ENCODE assay signal across 12 cellular contexts in genomic region chr1:151510020-151510405, GRCh38. TPM values are rescaled to one million over a fixed set of nuclear protein-coding genes. Genes with fewer than 3 reads are reported as not detected.
A peak's percentile ranks its signal among the peaks of the same experiment; 100 is the strongest.
DNase-seq lines count a peak whose midpoint lies in the region; FAIRE-seq and TF ChIP-seq lines count a peak whose summit lies in the region.
"Had no signal": no experiment of that assay in that cellular context is flagged by ENCODE, and none has a peak within 500 bp of the region (broad histone marks: within the 10 kb centered on the region; RNA-seq: fewer than 3 reads in every experiment).

No MANE protein-coding gene starts in this region.

- H2AFZ ChIP-seq in SU-DHL-6 (ENCODE audit: low read depth, low read length, severe bottlenecking), result no peak overlapping the region

- no peaks in the 10 kb centered on the region for H3K36me3 Mint-ChIP-seq in activated CD4-positive, alpha-beta T cell treated with anti-CD3 and anti-CD28 coated beads, Interleukin-2, amount 10 ng/mL, durations not matched to agents 7 days and 5 days (ENCODE audit: low read depth)

- no peak overlapping the region for H3K4me3 ChIP-seq in SU-DHL-6 (ENCODE audit: insufficient read depth, low read length, poor library complexity, severe bottlenecking)
- H3K4me3 ChIP-seq in small intestine (ENCODE audit: low read depth in 1 of 2, low read length in 2 of 2), result no peak overlapping the region
- no peak overlapping the region for H3K4me3 ChIP-seq in A673 (ENCODE audit: low read depth, low read length, poor library complexity, severe bottlenecking)

- H3K36me3 ChIP-seq in SU-DHL-6 (ENCODE audit: low read length), result no peaks in the 10 kb centered on the region
- no peaks in the 10 kb centered on the region for H3K36me3 ChIP-seq in small intestine (ENCODE audit: control insufficient read depth in 2 of 2, insufficient read depth in 2 of 2, low read length in 2 of 2)
- H3K36me3 ChIP-seq in A673 (ENCODE audit: insufficient read depth, low read length, poor library complexity, severe bottlenecking), result no peaks in the 10 kb centered on the region

- BruUV-seq in A673 (replicated peaks; lab: Mats Ljungman, UMichigan), result no TSS peak

- H3K4me1 ChIP-seq in small intestine (ENCODE audit: control insufficient read depth in 2 of 2, insufficient read depth in 1 of 2, low read depth in 1 of 2, low read length in 1 of 2) (no peaks in the 10 kb centered on the region), A673 (ENCODE audit: insufficient read depth, low read length, poor library complexity, severe bottlenecking) (peaks cover 14% of the 10 kb centered on the region)

- H3K27me3 ChIP-seq in SU-DHL-6 (ENCODE audit: low read length), result no peaks in the 10 kb centered on the region
- no peaks in the 10 kb centered on the region for H3K27me3 ChIP-seq in small intestine (ENCODE audit: control insufficient read depth in 2 of 2, insufficient read depth in 2 of 2, low read length in 2 of 2)
- no peaks in the 10 kb centered on the region for H3K27me3 ChIP-seq in A673 (replicated peaks; ENCODE audit: insufficient read depth, low read depth, low read length, poor library complexity)

- no peaks in the 10 kb centered on the region for H4K20me1 ChIP-seq in SU-DHL-6 (ENCODE audit: low read depth, low read length)

- H3K4me3 Mint-ChIP-seq in activated CD4-positive, alpha-beta T cell treated with anti-CD3 and anti-CD28 coated beads, Interleukin-2, amount 10 ng/mL, durations not matched to agents 7 days and 5 days, result peak overlapping the region; percentile 74

- no peaks in the 10 kb centered on the region for H3K9me2 ChIP-seq in SU-DHL-6 (replicated peaks; ENCODE audit: insufficient read depth, low read length)

- no peak for TF ChIP-seq CTCF in SU-DHL-6 (IDR thresholded peaks at IDR 0.05; ENCODE audit: insufficient read depth, low read length, poor library complexity, severe bottlenecking)
- no peak for TF ChIP-seq CTCF in A673 (conservative IDR thresholded peaks at IDR 0.05; ENCODE audit: low read depth, low read length)

- peaks cover 5% of the 10 kb centered on the region for H3K27me3 Mint-ChIP-seq in activated CD4-positive, alpha-beta T cell treated with anti-CD3 and anti-CD28 coated beads, Interleukin-2, amount 10 ng/mL, durations not matched to agents 7 days and 5 days

- H3K79me2 ChIP-seq in SU-DHL-6 (ENCODE audit: insufficient read depth, low read length), result no peaks in the 10 kb centered on the region

- no peak overlapping the region for H3K27ac Mint-ChIP-seq in activated CD4-positive, alpha-beta T cell treated with anti-CD3 and anti-CD28 coated beads, Interleukin-2, amount 10 ng/mL, durations not matched to agents 7 days and 5 days

- peaks cover 29% of the 10 kb centered on the region for H3K4me1 Mint-ChIP-seq in activated CD4-positive, alpha-beta T cell treated with anti-CD3 and anti-CD28 coated beads, Interleukin-2, amount 10 ng/mL, durations not matched to agents 7 days and 5 days

- peak overlapping the region; percentile 75 for H3K4me2 ChIP-seq in SU-DHL-6 (ENCODE audit: low read depth, low read length, poor library complexity, severe bottlenecking)

- H3K9ac ChIP-seq in SU-DHL-6 (ENCODE audit: low read length), result 0 out of 2 replicates have a peak overlapping the region, but pooled peaks have one; percentile 66

- H3K9me3 ChIP-seq in SU-DHL-6 (ENCODE audit: insufficient read depth, low read length) (no peaks in the 10 kb centered on the region), small intestine (ENCODE audit: control insufficient read depth, low read depth) (no peaks in the 10 kb centered on the region), A673 (ENCODE audit: low read depth, low read length, poor library complexity, severe bottlenecking) (no peaks in the 10 kb centered on the region)

- DNase-seq in activated CD4-positive, alpha-beta T cell treated with anti-CD3 and anti-CD28 coated beads, Interleukin-2, amount 10 ng/mL, durations not matched to agents 7 days and 5 days, result no peak
- no peak for DNase-seq in activated CD4-positive, alpha-beta T cell treated with anti-CD3 and anti-CD28 coated beads for 48 hours
- peak; percentile 36 for DNase-seq in iPS-NIHi11 (ENCODE audit: low spot score)
- DNase-seq in small intestine, result peak; percentile 93
- DNase-seq in NAMALWA (ENCODE audit: low spot score), result no peak
- no peak for DNase-seq in frontal cortex (ENCODE audit: low spot score in 2 of 2)
- no peak for DNase-seq in A673 (ENCODE audit: low spot score)
- DNase-seq: activated CD8-positive, alpha-beta memory T cell treated with anti-CD3 and anti-CD28 coated beads, Interleukin-2, amount 50 U/mL, for 48 hours; left ventricle myocardium superior; NCI-H1436 treated with DMSO at 0.1 percent for 48 hours; SHP77 treated with DMSO at 0.1 percent for 48 hours had no signal

- POLR2A ChIA-PET in activated CD4-positive, alpha-beta T cell treated with anti-CD3 and anti-CD28 coated beads, Interleukin-2, amount 10 ng/mL, durations not matched to agents 7 days and 5 days (lab: Charles Lee), result no interaction called here
- POLR2A ChIA-PET in A673 (lab: Charles Lee; ENCODE audit: low non-redundant PET), result no interaction called here

- H3F3A ChIP-seq in SU-DHL-6 (ENCODE audit: insufficient read depth), result peaks cover 6% of the 10 kb centered on the region; the same call in 1 of the 2 replicates

- CTCF ChIA-PET in activated CD4-positive, alpha-beta T cell treated with anti-CD3 and anti-CD28 coated beads, Interleukin-2, amount 10 ng/mL, durations not matched to agents 7 days and 5 days (lab: Charles Lee), result interaction anchor here (1.1 to 1.3 kb wide), 2 partner anchors 9 to 16 kb away, joined by 3 to 4 read pairs; no protein-coding TSS in a partner anchor
- CTCF ChIA-PET in A673 (lab: Charles Lee), result no interaction called here

- FAIRE-seq in small intestine (lab: Jason Lieb, UNC) (no peak), frontal cortex (lab: Jason Lieb, UNC) (no peak)

- intact Hi-C loops in A673 (cut with micrococcal nuclease; ENCODE audit: unreplicated experiment), result no loop called here

- H3K27ac ChIP-seq in SU-DHL-6 (ENCODE audit: low read depth, low read length), result no peak overlapping the region
- peak overlapping the region; percentile 91 to 94 for H3K27ac ChIP-seq in small intestine (ENCODE audit: low read depth in 1 of 2, low read length in 1 of 2)
- no peak overlapping the region for H3K27ac ChIP-seq in A673 (ENCODE audit: low read depth, low read length, poor library complexity, severe bottlenecking)

- no peaks in the 10 kb centered on the region for H3K9me3 Mint-ChIP-seq in activated CD4-positive, alpha-beta T cell treated with anti-CD3 and anti-CD28 coated beads, Interleukin-2, amount 10 ng/mL, durations not matched to agents 7 days and 5 days

- 9 to 29% (median 23%) methylated on average over 9 of the region's 9 CpGs for WGBS in small intestine, 3 donors

RNA-seq across cellular contexts. Expression of gene CGN, which starts 1.2 kb away (rescaled TPM):
- under 1 TPM; 0.17 to 0.30 TPM for total RNA-seq in activated CD4-positive, alpha-beta T cell treated with anti-CD3 and anti-CD28 coated beads, Interleukin-2, amount 10 ng/mL, durations not matched to agents 7 days and 5 days
- polyA plus RNA-seq in small intestine, result 100 to 1,000 TPM in 2 of 3 donors, 10 to 100 TPM in 1; 33.5 to 286 (median 221) TPM
- total RNA-seq in frontal cortex, result 2.0 TPM
- 2.6 and 4.1 TPM in 2 replicates for total RNA-seq in A673 (2021)

RNA-seq across cellular contexts. Expression of gene TUFT1, which starts 30.1 kb away (rescaled TPM):
- 1 to 10 TPM; 1.9 to 2.2 TPM for total RNA-seq in activated CD4-positive, alpha-beta T cell treated with anti-CD3 and anti-CD28 coated beads, Interleukin-2, amount 10 ng/mL, durations not matched to agents 7 days and 5 days
- polyA plus RNA-seq in small intestine, result 10 to 100 TPM in 1 of 3 donors, 1 to 10 TPM in 2; 8.5 to 14.1 (median 8.9) TPM
- total RNA-seq in frontal cortex, result 9.8 TPM
- total RNA-seq in A673 (2021), result 2.6 and 4.4 TPM in 2 replicates

RNA-seq across cellular contexts. Expression of gene POGZ, which starts 50.7 kb away (rescaled TPM):
- 10 to 100 TPM; 82.8 to 85.5 TPM for total RNA-seq in activated CD4-positive, alpha-beta T cell treated with anti-CD3 and anti-CD28 coated beads, Interleukin-2, amount 10 ng/mL, durations not matched to agents 7 days and 5 days
- 10 to 100 TPM; 11.1 to 16.3 (median 15.6) TPM for polyA plus RNA-seq in small intestine
- total RNA-seq in frontal cortex (33.4 TPM), A673 (2021) (98.4 and 102 TPM in 2 replicates)

Comparison
In these comparisons a context has a peak if more than half of its experiments do, and no peak if none do; other contexts are left out.
1. DNase-seq: peak in iPS-NIHi11 (single experiment) and small intestine (single experiment); none in activated CD4-positive, alpha-beta T cell treated with anti-CD3 and anti-CD28 coated beads, Interleukin-2, amount 10 ng/mL, durations not matched to agents 7 days and 5 days (single experiment), activated CD4-positive, alpha-beta T cell treated with anti-CD3 and anti-CD28 coated beads for 48 hours (single experiment), NAMALWA (single experiment), frontal cortex (0 of 2) and A673 (single experiment).
2. H3K27ac ChIP-seq: peak in small intestine (2 of 2); none in SU-DHL-6 (single experiment) and A673 (single experiment).